Comparison of ENCODE assay signal across 19 cellular contexts in the genomic region with DNA sequence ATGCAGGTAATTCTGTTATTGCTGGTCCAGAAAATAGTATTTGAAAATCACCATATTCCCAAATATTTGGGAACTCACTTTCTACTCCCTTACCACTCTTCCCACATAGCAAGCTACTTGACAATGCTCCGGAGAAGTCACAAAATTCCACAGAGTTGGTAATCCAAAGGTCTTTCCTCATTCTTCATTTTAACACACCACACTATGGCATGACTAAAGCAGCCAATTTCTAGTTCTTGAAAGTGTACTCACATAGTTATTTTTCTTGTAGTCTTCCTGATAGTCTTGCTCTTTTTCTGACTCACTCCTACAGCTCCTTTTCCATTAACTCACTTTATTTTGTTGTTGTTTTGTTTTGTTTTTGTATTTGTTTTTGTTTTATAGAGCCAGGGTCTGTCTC.
"Had no signal": no experiment of that assay in that cellular context is flagged by ENCODE, and none has a peak within 500 bp of the region (broad histone marks: within the 10 kb centered on the region; RNA-seq: fewer than 3 reads in every experiment).

No MANE protein-coding gene starts in this region.

- H3K9me3 ChIP-seq: body of pancreas, spleen had no signal

- ATAC-seq: body of pancreas, foreskin keratinocyte, left lobe of liver had no signal

- H3K4me3 ChIP-seq: body of pancreas, cardiac muscle cell, lung, spleen had no signal

- DNase-seq: activated CD4-positive, alpha-beta memory T cell treated with anti-CD3 and anti-CD28 coated beads for 36 hours; activated CD4-positive, alpha-beta T cell treated with anti-CD3 and anti-CD28 coated beads for 48 hours; activated naive CD4-positive, alpha-beta T cell treated with Interleukin-2 at 50 U/mL for 16 hours; activated naive CD8-positive, alpha-beta T cell treated with anti-CD3 and anti-CD28 coated beads for 36 hours; activated T-cell treated with anti-CD3 and anti-CD28 coated beads, Interleukin-2, amount 50 U/mL, for 48 hours; amygdala; body of pancreas; foreskin keratinocyte; kidney; naive B cell; occipital lobe; spleen; stimulated activated CD4-positive, alpha-beta T cell treated with anti-CD3 and anti-CD28 coated beads, Interleukin-4, amount 100 ng/mL, for 1 hour; stimulated activated naive CD4-positive, alpha-beta T cell; T-helper 1 cell; T-helper 9 cell had no signal

- H3K27me3 ChIP-seq: body of pancreas, cardiac muscle cell, foreskin keratinocyte, spleen had no signal

- H3K4me1 ChIP-seq: body of pancreas, foreskin keratinocyte, spleen had no signal

- H3K27ac ChIP-seq: body of pancreas, foreskin keratinocyte, spleen had no signal
